In genomic region chr16:84982434-84982833, GRCh38 we compare ENCODE assay signal across 1 cellular context.
A peak's percentile ranks its signal among the peaks of the same experiment; 100 is the strongest.
TF ChIP-seq lines count a peak whose summit lies in the region.

No MANE protein-coding gene starts in this region.

TF ChIP-seq in HepG2, 621 proteins besides CTCF, POLR2A, EP300 and RAD21:
- no peak for TF ChIP-seq CBX2 (IDR thresholded peaks at IDR 0.05; ENCODE audit: low read depth, low read length)
- TF ChIP-seq CBX2 (CRISPR knock-in tag; IDR thresholded peaks at IDR 0.05; ENCODE audit: low read depth): no peak
- peak; percentile 70; the same call in 1 of the 2 replicates for TF ChIP-seq ZBTB33 (CRISPR knock-in tag; IDR thresholded peaks at IDR 0.05)
- TF ChIP-seq SIN3B (IDR thresholded peaks at IDR 0.05; ENCODE audit: low read length): no peak
- no peak for TF ChIP-seq CSRNP1 (CRISPR knock-in tag; IDR thresholded peaks at IDR 0.05)
- peak; percentile 69; the same call in 1 of the 2 replicates for TF ChIP-seq ZBTB38 (CRISPR knock-in tag; IDR thresholded peaks at IDR 0.05)
- no peak for TF ChIP-seq GZF1 (CRISPR knock-in tag; IDR thresholded peaks at IDR 0.05)
- TF ChIP-seq ZBTB7A (CRISPR knock-in tag; IDR thresholded peaks at IDR 0.05): no peak
- TF ChIP-seq HIC2 (CRISPR knock-in tag; IDR thresholded peaks at IDR 0.05; ENCODE audit: low read depth): no peak
- no peak for TF ChIP-seq NFKBIZ (CRISPR knock-in tag; IDR thresholded peaks at IDR 0.05)
- peak; percentile 36 for TF ChIP-seq STAG1 (CRISPR knock-in tag; IDR thresholded peaks at IDR 0.05)
- no peak for TF ChIP-seq TCF7 (IDR thresholded peaks at IDR 0.05; ENCODE audit: low read depth)
- no peak for TF ChIP-seq HNRNPH1 (optimal IDR thresholded peaks at IDR 0.05; ENCODE audit: low read depth, low read length)
- no peak for TF ChIP-seq ZNF318 (CRISPR knock-in tag; IDR thresholded peaks at IDR 0.05)
- no peak for TF ChIP-seq XBP1 (CRISPR knock-in tag; IDR thresholded peaks at IDR 0.05)
- no peak for TF ChIP-seq TARDBP (CRISPR knock-in tag; IDR thresholded peaks at IDR 0.05)
TF ChIP-seq in HepG2: peak in this region for 3.
